In the genomic region with DNA sequence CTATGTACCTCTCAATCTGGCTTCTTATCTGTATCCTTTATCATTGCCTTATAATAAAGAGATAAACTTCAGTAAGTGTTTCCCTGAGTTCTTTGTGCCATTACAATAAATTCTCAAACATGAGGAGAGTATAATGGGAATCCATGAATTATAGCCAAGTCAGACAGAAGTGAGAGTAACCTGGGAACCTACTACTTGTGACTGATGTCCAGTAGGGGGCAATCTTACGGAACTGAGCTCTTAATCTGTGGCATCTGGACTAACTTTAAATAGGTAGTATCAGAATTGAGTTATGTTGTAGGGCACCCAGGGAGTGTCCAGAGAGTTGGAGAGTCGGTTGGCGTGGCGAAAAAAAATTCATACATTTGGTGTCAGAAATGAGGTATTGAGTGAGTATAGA, we compare ENCODE assay signal across 9 cellular contexts.
DNase-seq lines count a peak whose midpoint lies in the region; ATAC-seq and TF ChIP-seq lines count a peak whose summit lies in the region.
"Had no signal": no experiment of that assay in that cellular context is flagged by ENCODE, and none has a peak within 500 bp of the region (broad histone marks: within the 10 kb centered on the region; RNA-seq: fewer than 3 reads in every experiment).

No MANE protein-coding gene starts in this region.

- ATAC-seq in HG02973 (IDR thresholded peaks at IDR 0.05; ENCODE audit: unreplicated experiment) (peak; percentile 79), HG03175 (IDR thresholded peaks at IDR 0.05; ENCODE audit: unreplicated experiment) (no peak), right cardiac atrium (no peak)

- CTCF ChIA-PET in activated naive CD4-positive, alpha-beta T cell treated with anti-CD3 and anti-CD28 coated beads for 36 hours (lab: Charles Lee) = interaction anchor here (1.0 kb wide), 1 partner anchor 23 kb away, joined by 3 read pairs; no protein-coding TSS in a partner anchor

- no peak overlapping the region for H3K27ac Mint-ChIP-seq in activated naive CD4-positive, alpha-beta T cell treated with anti-CD3 and anti-CD28 coated beads for 36 hours
- H3K27ac Mint-ChIP-seq: activated B cell treated with CpG ODN at 0.5 μM for 24 hours had no signal

- intact Hi-C loops in activated naive CD4-positive, alpha-beta T cell treated with anti-CD3 and anti-CD28 coated beads for 36 hours (cut with micrococcal nuclease) = loop anchor here (5.0 kb wide), 1 partner anchor 1045 kb away; no protein-coding TSS in a partner anchor
- intact Hi-C loops in right cardiac atrium (cut with DNase I) = no loop called here

- peak; percentile 42 for TF ChIP-seq CTCF in GM10266 (IDR thresholded peaks at IDR 0.05; ENCODE audit: control insufficient read depth, insufficient read depth, low read depth, missing control alignments)

- H3K4me1 Mint-ChIP-seq in activated naive CD4-positive, alpha-beta T cell treated with anti-CD3 and anti-CD28 coated beads for 36 hours (ENCODE audit: low read depth) = no peaks in the 10 kb centered on the region
- H3K4me1 Mint-ChIP-seq: activated B cell treated with CpG ODN at 0.5 μM for 24 hours had no signal

- no peaks in the 10 kb centered on the region for H3K36me3 Mint-ChIP-seq in activated naive CD4-positive, alpha-beta T cell treated with anti-CD3 and anti-CD28 coated beads for 36 hours (ENCODE audit: low read depth)

- H3K27me3 Mint-ChIP-seq in activated naive CD4-positive, alpha-beta T cell treated with anti-CD3 and anti-CD28 coated beads for 36 hours (ENCODE audit: low read depth) = no peaks in the 10 kb centered on the region
- H3K27me3 Mint-ChIP-seq: activated B cell treated with CpG ODN at 0.5 μM for 24 hours had no signal

- H3K27ac ChIP-seq in right cardiac atrium (ENCODE audit: low read length) = no peak overlapping the region

- 48% methylated on average over 4 of the region's 4 CpGs for WGBS in right cardiac atrium

- H3K4me1 ChIP-seq in right cardiac atrium (ENCODE audit: control insufficient read depth, insufficient read depth, low read length) = no peaks in the 10 kb centered on the region

- H3K9me3 ChIP-seq in right cardiac atrium (ENCODE audit: control insufficient read depth, low read length) = no peaks in the 10 kb centered on the region

- H3K4me3 ChIP-seq in right cardiac atrium (ENCODE audit: low read length) = no peak overlapping the region

- H3K4me3 Mint-ChIP-seq in activated naive CD4-positive, alpha-beta T cell treated with anti-CD3 and anti-CD28 coated beads for 36 hours = no peak overlapping the region
- H3K4me3 Mint-ChIP-seq: activated B cell treated with CpG ODN at 0.5 μM for 24 hours had no signal

- DNase-seq in GM10266 (ENCODE audit: extremely low spot score) (peak; percentile 36), RPMI7951 (ENCODE audit: low read depth) (peak; percentile 13), kidney tubule cell (ENCODE audit: low spot score) (peak; percentile 33), HCEC 1CT (no peak), right cardiac atrium (no peak)
- no peak for DNase-seq in activated naive CD4-positive, alpha-beta T cell treated with anti-CD3 and anti-CD28 coated beads for 36 hours
- DNase-seq: activated B cell treated with CpG ODN at 0.5 μM for 24 hours had no signal

- no peaks in the 10 kb centered on the region for H3K27me3 ChIP-seq in right cardiac atrium (ENCODE audit: control insufficient read depth, insufficient read depth)

- H3K9me3 Mint-ChIP-seq in activated naive CD4-positive, alpha-beta T cell treated with anti-CD3 and anti-CD28 coated beads for 36 hours = peaks cover 4% of the 10 kb centered on the region

Comparison
In these comparisons a context has a peak if more than half of its experiments do, and no peak if none do; other contexts are left out.
1. DNase-seq: peak in GM10266 (single experiment), RPMI7951 (single experiment) and kidney tubule cell (single experiment); none in HCEC 1CT (single experiment), activated naive CD4-positive, alpha-beta T cell treated with anti-CD3 and anti-CD28 coated beads for 36 hours (single experiment) and right cardiac atrium (0 of 3).